ENCODE assay signal across 30 cellular contexts in the genomic region with DNA sequence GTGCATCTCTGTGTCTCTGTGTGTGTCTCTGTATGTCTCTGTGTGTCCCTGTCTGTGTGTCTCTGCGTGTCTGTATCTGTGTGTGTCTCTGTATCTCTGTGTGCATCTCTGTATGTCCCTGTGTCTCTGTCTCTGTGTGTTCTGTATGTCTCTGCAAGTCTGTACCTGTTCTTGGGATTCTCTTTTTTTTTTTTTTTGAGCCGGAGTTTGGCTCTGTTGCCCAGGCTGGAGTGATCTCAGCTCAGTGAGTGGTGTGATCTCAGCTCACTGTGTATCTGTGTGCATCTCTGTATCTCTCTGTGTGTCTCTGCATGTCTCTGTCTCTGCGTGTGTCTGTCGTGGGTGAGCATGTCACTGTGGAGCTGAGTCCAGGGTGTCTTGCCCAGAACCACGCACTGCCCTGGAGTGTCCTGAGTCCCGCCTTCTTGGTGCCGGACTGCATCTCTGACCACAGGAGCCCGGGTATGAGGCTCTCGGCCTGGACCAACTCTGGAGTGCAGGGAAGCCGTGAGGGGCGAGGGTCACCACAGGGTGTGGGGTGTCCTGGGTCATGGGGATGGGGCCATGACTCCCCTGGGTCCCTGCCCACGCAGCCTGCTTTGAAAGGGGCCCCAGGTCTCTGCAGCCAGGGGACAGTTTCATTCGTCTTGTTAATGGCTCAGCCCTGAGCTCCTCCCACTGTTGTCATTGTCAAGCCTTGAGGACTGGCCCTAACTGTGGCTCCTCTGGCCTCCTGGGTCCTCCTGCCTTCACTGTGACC. TPM values are rescaled to one million over a fixed set of nuclear protein-coding genes. Genes with fewer than 3 reads are reported as not detected.
DNase-seq lines count a peak whose midpoint lies in the region; ATAC-seq and TF ChIP-seq lines count a peak whose summit lies in the region.
"Had no signal": no experiment of that assay in that cellular context is flagged by ENCODE, and none has a peak within 500 bp of the region (broad histone marks: within the 10 kb centered on the region; RNA-seq: fewer than 3 reads in every experiment).

No MANE protein-coding gene starts in this region.

- H3K4me1 Mint-ChIP-seq in chondrocyte (ENCODE audit: low read depth) (peaks cover 24% of the 10 kb centered on the region), type B pancreatic cell (ENCODE audit: unreplicated experiment) (no peaks in the 10 kb centered on the region)
- H3K4me1 Mint-ChIP-seq in CD8-positive, alpha-beta memory T cell: peaks cover 0 to 3% (median 2%) of the 10 kb centered on the region in 3 donors
- H3K4me1 Mint-ChIP-seq: activated T-helper 17 cell treated with anti-CD3 and anti-CD28 coated beads, Interleukin-2, amount 50 U/mL, for 72 hours; central memory CD8-positive, alpha-beta T cell had no signal

- no peaks in the 10 kb centered on the region for H3K4me1 ChIP-seq in right atrium auricular region
- no peaks in the 10 kb centered on the region for H3K4me1 ChIP-seq in CD8-positive, alpha-beta memory T cell (ENCODE audit: insufficient read depth, low read length)
- H3K4me1 ChIP-seq: lower lobe of right lung had no signal

- peaks cover 1% of the 10 kb centered on the region for H3K36me3 Mint-ChIP-seq in chondrocyte (ENCODE audit: low read depth)
- no peaks in the 10 kb centered on the region for H3K36me3 Mint-ChIP-seq in type B pancreatic cell
- no peaks in the 10 kb centered on the region for H3K36me3 Mint-ChIP-seq in CD8-positive, alpha-beta memory T cell
- H3K36me3 Mint-ChIP-seq: activated naive CD4-positive, alpha-beta T cell treated with anti-CD3 and anti-CD28 coated beads, Interleukin-2, amount 50 U/mL, for 72 hours; CD8-positive, alpha-beta T cell had no signal

- H3K4me3 Mint-ChIP-seq in chondrocyte (ENCODE audit: unreplicated experiment): peak overlapping the region; percentile 4
- no peak overlapping the region for H3K4me3 Mint-ChIP-seq in type B pancreatic cell
- H3K4me3 Mint-ChIP-seq in CD8-positive, alpha-beta memory T cell: no peak overlapping the region
- H3K4me3 Mint-ChIP-seq: activated CD8-positive, alpha-beta T cell treated with anti-CD3 and anti-CD28 coated beads for 36 hours; activated T-helper 17 cell treated with anti-CD3 and anti-CD28 coated beads, Interleukin-2, amount 50 U/mL, for 72 hours; CD8-positive, alpha-beta T cell; central memory CD8-positive, alpha-beta T cell; neural crest cell; stimulated activated naive CD8-positive, alpha-beta T cell treated with anti-CD3 and anti-CD28 coated beads, Interleukin-15, Interleukin-2, amounts not matched to agents 100 ng/mL and 50 ng/mL, for 24 hours; T-helper 2 cell treated with Interferon-gamma antibody and Interleukin-4, amounts not matched to agents 5 μg/mL and 100 μg/mL, for 36 hours had no signal

- no peak overlapping the region for H3K27ac ChIP-seq in right atrium auricular region
- no peak overlapping the region for H3K27ac ChIP-seq in CD8-positive, alpha-beta memory T cell (ENCODE audit: low read depth, low read length)
- H3K27ac ChIP-seq: dorsolateral prefrontal cortex, lower lobe of right lung, thoracic aorta had no signal

- H3K27ac Mint-ChIP-seq in chondrocyte (ENCODE audit: unreplicated experiment) (peak overlapping the region; percentile 57), type B pancreatic cell (peak overlapping the region; percentile 22)
- no peak overlapping the region for H3K27ac Mint-ChIP-seq in CD8-positive, alpha-beta memory T cell
- H3K27ac Mint-ChIP-seq: activated CD8-positive, alpha-beta T cell treated with anti-CD3 and anti-CD28 coated beads for 36 hours; activated T-helper 17 cell treated with anti-CD3 and anti-CD28 coated beads, Interleukin-2, amount 50 U/mL, for 72 hours; CD8-positive, alpha-beta T cell; stimulated activated naive CD8-positive, alpha-beta T cell treated with anti-CD3 and anti-CD28 coated beads, Interleukin-15, Interleukin-2, amounts not matched to agents 100 ng/mL and 50 ng/mL, for 24 hours; T-helper 2 cell treated with Interferon-gamma antibody and Interleukin-4, amounts not matched to agents 5 μg/mL and 100 μg/mL, for 36 hours had no signal

- H3K9me3 ChIP-seq in right atrium auricular region: no peaks in the 10 kb centered on the region
- H3K9me3 ChIP-seq in CD8-positive, alpha-beta memory T cell (ENCODE audit: low read length): no peaks in the 10 kb centered on the region
- H3K9me3 ChIP-seq: lower lobe of right lung, thoracic aorta had no signal

- H3K36me3 ChIP-seq in right atrium auricular region: no peaks in the 10 kb centered on the region
- no peaks in the 10 kb centered on the region for H3K36me3 ChIP-seq in CD8-positive, alpha-beta memory T cell (ENCODE audit: insufficient read depth, low read length)
- H3K36me3 ChIP-seq: lower lobe of right lung, thoracic aorta had no signal

- H3K27me3 Mint-ChIP-seq in chondrocyte (ENCODE audit: low read depth) (peaks cover 3% of the 10 kb centered on the region), type B pancreatic cell (peaks cover 7% of the 10 kb centered on the region)
- peaks cover 7 to 14% of the 10 kb centered on the region in 2 donors for H3K27me3 Mint-ChIP-seq in CD8-positive, alpha-beta memory T cell

- DNase-seq in Right ventricle myocardium inferior (ENCODE audit: missing footprints): no peak
- DNase-seq in right atrium auricular region (ENCODE audit: low spot score): no peak
- DNase-seq in chondrocyte (ENCODE audit: low spot score): no peak
- peak; percentile 13 for DNase-seq in left kidney (ENCODE audit: low read depth, low spot score)
- DNase-seq in type B pancreatic cell (ENCODE audit: extremely low spot score, unreplicated experiment): no peak
- no peak for DNase-seq in CD8-positive, alpha-beta memory T cell
- no peak for DNase-seq in NCI-H446 treated with DMSO at 0.1 percent for 48 hours (lab: John Stamatoyannopoulos, UW)
- DNase-seq: activated CD8-positive, alpha-beta T cell treated with anti-CD3 and anti-CD28 coated beads for 36 hours; AML-193; CD8-positive, alpha-beta T cell; DMS153; dorsolateral prefrontal cortex; KBM-7; lower lobe of right lung; MM.1S; NCI-H1417 treated with DMSO at 0.1 percent for 48 hours; NCI-H2081 treated with DMSO at 0.1 percent for 48 hours; NCI-H226; RPMI8226 had no signal

- POLR2A ChIA-PET in CD8-positive, alpha-beta memory T cell (lab: Charles Lee): no interaction called here

- H3K9me3 Mint-ChIP-seq in chondrocyte (ENCODE audit: low read depth) (peaks cover under 1% of the 10 kb centered on the region), type B pancreatic cell (no peaks in the 10 kb centered on the region)
- H3K9me3 Mint-ChIP-seq in CD8-positive, alpha-beta memory T cell: no peaks in the 10 kb centered on the region
- H3K9me3 Mint-ChIP-seq: activated CD8-positive, alpha-beta T cell treated with anti-CD3 and anti-CD28 coated beads for 36 hours; activated naive CD4-positive, alpha-beta T cell treated with anti-CD3 and anti-CD28 coated beads, Interleukin-2, amount 50 U/mL, for 72 hours; activated T-helper 17 cell treated with anti-CD3 and anti-CD28 coated beads, Interleukin-2, amount 50 U/mL, for 72 hours; CD8-positive, alpha-beta T cell; central memory CD8-positive, alpha-beta T cell; stimulated activated naive CD8-positive, alpha-beta T cell treated with anti-CD3 and anti-CD28 coated beads, Interleukin-15, Interleukin-2, amounts not matched to agents 100 ng/mL and 50 ng/mL, for 24 hours; T-helper 2 cell treated with Interferon-gamma antibody and Interleukin-4, amounts not matched to agents 5 μg/mL and 100 μg/mL, for 36 hours had no signal

- intact Hi-C loops in Right ventricle myocardium inferior (cut with DNase I): no loop called here

- ATAC-seq in Right ventricle myocardium inferior (peak; percentile 50), GM21786 (IDR thresholded peaks at IDR 0.05; ENCODE audit: unreplicated experiment) (no peak)
- ATAC-seq: activated CD8-positive, alpha-beta T cell treated with anti-CD3 and anti-CD28 coated beads for 36 hours; activated naive CD4-positive, alpha-beta T cell treated with anti-CD3 and anti-CD28 coated beads, Interleukin-2, amount 50 U/mL, for 72 hours; activated T-helper 17 cell treated with anti-CD3 and anti-CD28 coated beads, Interleukin-2, amount 50 U/mL, for 72 hours; CD8-positive, alpha-beta T cell had no signal

- no peaks in the 10 kb centered on the region for H3K27me3 ChIP-seq in right atrium auricular region
- H3K27me3 ChIP-seq in CD8-positive, alpha-beta memory T cell (ENCODE audit: insufficient read depth, low read length, poor library complexity, severe bottlenecking): no peaks in the 10 kb centered on the region

- CTCF ChIA-PET in CD8-positive, alpha-beta memory T cell (lab: Charles Lee): interaction anchor here (0.9 kb wide), 1 partner anchor 29 kb away, joined by 3 read pairs; no protein-coding TSS in a partner anchor

- H3K4me3 ChIP-seq in right atrium auricular region: no peak overlapping the region
- no peak overlapping the region for H3K4me3 ChIP-seq in CD8-positive, alpha-beta memory T cell (ENCODE audit: low read length)
- H3K4me3 ChIP-seq: dorsolateral prefrontal cortex, lower lobe of right lung, thoracic aorta had no signal

- no peak for TF ChIP-seq CTCF in right atrium auricular region (IDR thresholded peaks at IDR 0.05)
- no peak for TF ChIP-seq CTCF in chondrocyte (IDR thresholded peaks at IDR 0.05)
- TF ChIP-seq CTCF in type B pancreatic cell (conservative IDR thresholded peaks at IDR 0.05): no peak

RNA-seq across cellular contexts. Expression of gene MYL2, which starts 11.8 kb away (rescaled TPM):
- total RNA-seq in Right ventricle myocardium inferior (17,347 TPM), right atrium auricular region (100 to 1,000 TPM; 142 to 227 TPM), chondrocyte (not detected in 3 replicates), type B pancreatic cell (ENCODE audit: low replicate concordance) (not detected in 2 replicates)
- not detected for total RNA-seq in CD8-positive, alpha-beta memory T cell
- not detected for polyA plus RNA-seq in CD8-positive, alpha-beta memory T cell
- total RNA-seq: activated CD8-positive, alpha-beta T cell treated with anti-CD3 and anti-CD28 coated beads for 36 hours; activated naive CD4-positive, alpha-beta T cell treated with anti-CD3 and anti-CD28 coated beads, Interleukin-2, amount 50 U/mL, for 72 hours; activated T-helper 17 cell treated with anti-CD3 and anti-CD28 coated beads, Interleukin-2, amount 50 U/mL, for 72 hours; CD8-positive, alpha-beta T cell; fibroblast of lung; HT-29; lower lobe of right lung; mucosa of gallbladder; neural crest cell had no signal
- polyA plus RNA-seq: fibroblast of lung had no signal

Comparison
In these comparisons a context has a peak if more than half of its experiments do, and no peak if none do; other contexts are left out.
1. H3K27ac Mint-ChIP-seq: peak in chondrocyte (single experiment) and type B pancreatic cell (single experiment); none in CD8-positive, alpha-beta memory T cell (0 of 8).
2. RNA of gene MYL2, which starts 11.8 kb away (total RNA-seq): 17,347 TPM in Right ventricle myocardium inferior (single experiment) and 142 to 227 TPM in right atrium auricular region; not detected in chondrocyte, not detected in type B pancreatic cell and not detected in CD8-positive, alpha-beta memory T cell; every median in the first group is over 100 times any median in the second.